1 cellular context compared by ENCODE assay signal in the genomic region with DNA sequence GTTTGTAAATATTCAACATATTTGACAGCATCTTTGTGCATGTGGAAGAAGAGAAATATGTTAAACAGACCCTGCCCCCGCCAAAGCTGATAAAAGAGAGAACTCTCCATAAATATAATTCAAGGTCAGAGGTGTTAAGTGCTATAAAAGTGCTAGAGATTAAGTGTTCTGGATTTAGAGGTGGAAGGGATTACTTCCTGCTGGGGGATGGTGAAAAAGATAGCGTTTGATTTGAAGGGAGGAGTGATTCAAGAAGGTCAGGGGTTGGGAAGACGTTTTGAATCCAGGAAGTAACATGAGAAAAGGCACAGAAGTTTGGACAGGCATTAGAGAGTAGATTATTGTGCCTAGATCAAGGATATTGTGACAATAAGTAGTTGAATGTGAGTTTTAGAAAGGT.
TF ChIP-seq lines count a peak whose summit lies in the region.

No MANE protein-coding gene starts in this region.

TF ChIP-seq in GM12878, 131 proteins besides CTCF, POLR2A, EP300 and RAD21 (continued from another document):
- TF ChIP-seq, protein P1, sequence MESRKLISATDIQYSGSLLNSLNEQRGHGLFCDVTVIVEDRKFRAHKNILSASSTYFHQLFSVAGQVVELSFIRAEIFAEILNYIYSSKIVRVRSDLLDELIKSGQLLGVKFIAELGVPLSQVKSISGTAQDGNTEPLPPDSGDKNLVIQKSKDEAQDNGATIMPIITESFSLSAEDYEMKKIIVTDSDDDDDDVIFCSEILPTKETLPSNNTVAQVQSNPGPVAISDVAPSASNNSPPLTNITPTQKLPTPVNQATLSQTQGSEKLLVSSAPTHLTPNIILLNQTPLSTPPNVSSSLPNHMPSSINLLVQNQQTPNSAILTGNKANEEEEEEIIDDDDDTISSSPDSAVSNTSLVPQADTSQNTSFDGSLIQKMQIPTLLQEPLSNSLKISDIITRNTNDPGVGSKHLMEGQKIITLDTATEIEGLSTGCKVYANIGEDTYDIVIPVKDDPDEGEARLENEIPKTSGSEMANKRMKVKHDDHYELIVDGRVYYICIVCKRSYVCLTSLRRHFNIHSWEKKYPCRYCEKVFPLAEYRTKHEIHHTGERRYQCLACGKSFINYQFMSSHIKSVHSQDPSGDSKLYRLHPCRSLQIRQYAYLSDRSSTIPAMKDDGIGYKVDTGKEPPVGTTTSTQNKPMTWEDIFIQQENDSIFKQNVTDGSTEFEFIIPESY (IDR thresholded peaks at IDR 0.05) = no peak
- TF ChIP-seq RB1 (IDR thresholded peaks at IDR 0.05; ENCODE audit: borderline replicate concordance) = no peak
